Comparison of ENCODE assay signal across 21 cellular contexts in the genomic region with DNA sequence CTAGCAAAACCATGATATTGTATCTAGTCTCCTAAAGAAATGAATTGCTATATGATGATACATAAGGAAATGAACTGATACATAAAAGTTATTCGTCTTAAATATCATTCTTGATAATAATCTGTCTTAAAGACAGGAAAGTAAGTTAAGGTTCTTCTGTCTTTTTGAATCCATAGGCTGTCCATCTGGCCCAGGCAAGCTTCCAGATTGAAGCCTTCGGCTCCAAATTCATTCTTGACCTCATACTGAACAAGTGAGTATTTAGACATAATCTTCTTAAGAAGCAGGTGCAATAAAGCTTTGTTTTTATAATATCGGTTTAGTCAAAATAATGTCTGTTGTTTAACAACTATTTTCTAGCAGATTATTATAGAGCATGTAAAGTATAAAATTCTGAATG. TPM values are rescaled to one million over a fixed set of nuclear protein-coding genes. Genes with fewer than 3 reads are reported as not detected.
"Had no signal": no experiment of that assay in that cellular context is flagged by ENCODE, and none has a peak within 500 bp of the region (broad histone marks: within the 10 kb centered on the region; RNA-seq: fewer than 3 reads in every experiment).

No MANE protein-coding gene starts in this region.

- DNase-seq: activated CD4-positive, alpha-beta T cell treated with anti-CD3 and anti-CD28 coated beads for 36 hours; activated CD4-positive, alpha-beta T cell treated with anti-CD3 and anti-CD28 coated beads, Interleukin-2, amount 10 ng/mL, durations not matched to agents 7 days and 5 days; activated CD4-positive, alpha-beta T cell treated with anti-CD3 and anti-CD28 coated beads, Interleukin-2, amount 50 U/mL, for 48 hours; activated CD8-positive, alpha-beta T cell treated with anti-CD3 and anti-CD28 coated beads, Interleukin-2, amount 10 ng/mL, durations not matched to agents 7 days and 5 days; activated gamma-delta T cell; activated naive CD4-positive, alpha-beta T cell treated with Interleukin-2 at 50 U/mL for 16 hours; activated naive CD8-positive, alpha-beta T cell treated with anti-CD3 and anti-CD28 coated beads, Interleukin-2, amount 10 ng/mL, durations not matched to agents 7 days and 5 days; activated T-cell treated with anti-CD3 and anti-CD28 coated beads, Interleukin-2, amount 50 U/mL, for 24 hours; amygdala; cerebellar nuclear complex; NCI-H1105; NCI-H1417 treated with DMSO at 0.1 percent for 48 hours; NCI-H187 treated with DMSO at 0.1 percent for 48 hours; NCI-H2081 treated with DMSO at 0.1 percent for 48 hours; NCI-H345; NCI-H526 treated with DMSO at 0.1 percent for 48 hours; NCI-H774; SHP77; SK-N-SH had no signal

RNA-seq across cellular contexts. Expression of gene ADAM23, which starts 37.7 kb away (rescaled TPM):
- total RNA-seq: activated CD8-positive, alpha-beta T cell treated with anti-CD3 and anti-CD28 coated beads, Interleukin-2, amount 10 ng/mL, durations not matched to agents 7 days and 5 days; RPMI7951; SJSA1 had no signal
